In genomic region chr6:66926060-66926459, GRCh38 we compare ENCODE assay signal across 1 cellular context.
TF ChIP-seq lines count a peak whose summit lies in the region.

No MANE protein-coding gene starts in this region.

TF ChIP-seq in HepG2, 621 proteins besides CTCF, POLR2A, EP300 and RAD21 (continued from another document):
- TF ChIP-seq, protein P1, sequence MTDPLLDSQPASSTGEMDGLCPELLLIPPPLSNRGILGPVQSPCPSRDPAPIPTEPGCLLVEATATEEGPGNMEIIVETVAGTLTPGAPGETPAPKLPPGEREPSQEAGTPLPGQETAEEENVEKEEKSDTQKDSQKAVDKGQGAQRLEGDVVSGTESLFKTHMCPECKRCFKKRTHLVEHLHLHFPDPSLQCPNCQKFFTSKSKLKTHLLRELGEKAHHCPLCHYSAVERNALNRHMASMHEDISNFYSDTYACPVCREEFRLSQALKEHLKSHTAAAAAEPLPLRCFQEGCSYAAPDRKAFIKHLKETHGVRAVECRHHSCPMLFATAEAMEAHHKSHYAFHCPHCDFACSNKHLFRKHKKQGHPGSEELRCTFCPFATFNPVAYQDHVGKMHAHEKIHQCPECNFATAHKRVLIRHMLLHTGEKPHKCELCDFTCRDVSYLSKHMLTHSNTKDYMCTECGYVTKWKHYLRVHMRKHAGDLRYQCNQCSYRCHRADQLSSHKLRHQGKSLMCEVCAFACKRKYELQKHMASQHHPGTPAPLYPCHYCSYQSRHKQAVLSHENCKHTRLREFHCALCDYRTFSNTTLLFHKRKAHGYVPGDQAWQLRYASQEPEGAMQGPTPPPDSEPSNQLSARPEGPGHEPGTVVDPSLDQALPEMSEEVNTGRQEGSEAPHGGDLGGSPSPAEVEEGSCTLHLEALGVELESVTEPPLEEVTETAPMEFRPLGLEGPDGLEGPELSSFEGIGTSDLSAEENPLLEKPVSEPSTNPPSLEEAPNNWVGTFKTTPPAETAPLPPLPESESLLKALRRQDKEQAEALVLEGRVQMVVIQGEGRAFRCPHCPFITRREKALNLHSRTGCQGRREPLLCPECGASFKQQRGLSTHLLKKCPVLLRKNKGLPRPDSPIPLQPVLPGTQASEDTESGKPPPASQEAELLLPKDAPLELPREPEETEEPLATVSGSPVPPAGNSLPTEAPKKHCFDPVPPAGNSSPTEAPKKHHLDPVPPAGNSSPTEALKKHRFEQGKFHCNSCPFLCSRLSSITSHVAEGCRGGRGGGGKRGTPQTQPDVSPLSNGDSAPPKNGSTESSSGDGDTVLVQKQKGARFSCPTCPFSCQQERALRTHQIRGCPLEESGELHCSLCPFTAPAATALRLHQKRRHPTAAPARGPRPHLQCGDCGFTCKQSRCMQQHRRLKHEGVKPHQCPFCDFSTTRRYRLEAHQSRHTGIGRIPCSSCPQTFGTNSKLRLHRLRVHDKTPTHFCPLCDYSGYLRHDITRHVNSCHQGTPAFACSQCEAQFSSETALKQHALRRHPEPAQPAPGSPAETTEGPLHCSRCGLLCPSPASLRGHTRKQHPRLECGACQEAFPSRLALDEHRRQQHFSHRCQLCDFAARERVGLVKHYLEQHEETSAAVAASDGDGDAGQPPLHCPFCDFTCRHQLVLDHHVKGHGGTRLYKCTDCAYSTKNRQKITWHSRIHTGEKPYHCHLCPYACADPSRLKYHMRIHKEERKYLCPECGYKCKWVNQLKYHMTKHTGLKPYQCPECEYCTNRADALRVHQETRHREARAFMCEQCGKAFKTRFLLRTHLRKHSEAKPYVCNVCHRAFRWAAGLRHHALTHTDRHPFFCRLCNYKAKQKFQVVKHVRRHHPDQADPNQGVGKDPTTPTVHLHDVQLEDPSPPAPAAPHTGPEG (CRISPR knock-in tag; IDR thresholded peaks at IDR 0.05) = no peak
- no peak for TF ChIP-seq ZSCAN22 (CRISPR knock-in tag; IDR thresholded peaks at IDR 0.05)
- peak; percentile 45; the same call in 1 of the 2 replicates for TF ChIP-seq GABPB1 (CRISPR knock-in tag; IDR thresholded peaks at IDR 0.05)
- TF ChIP-seq PRDM4 (CRISPR knock-in tag; IDR thresholded peaks at IDR 0.05; ENCODE audit: borderline replicate concordance) = no peak
- TF ChIP-seq ZSCAN9 (CRISPR knock-in tag; IDR thresholded peaks at IDR 0.05; ENCODE audit: borderline replicate concordance) = no peak
- 0 out of 2 replicates have a peak, but pooled peaks have one; percentile 21 for TF ChIP-seq ERF (CRISPR knock-in tag; IDR thresholded peaks at IDR 0.05)
- TF ChIP-seq SMC3 (IDR thresholded peaks at IDR 0.05; ENCODE audit: low read length) = peak; percentile 74
- TF ChIP-seq JUND (CRISPR knock-in tag; IDR thresholded peaks at IDR 0.05) = no peak
- TF ChIP-seq NCOR1 (IDR thresholded peaks at IDR 0.05; ENCODE audit: borderline replicate concordance, low read length) = no peak
- TF ChIP-seq GLMP (CRISPR knock-in tag; IDR thresholded peaks at IDR 0.05; ENCODE audit: borderline replicate concordance) = no peak
- peak; percentile 87 for TF ChIP-seq STAG1 (CRISPR knock-in tag; IDR thresholded peaks at IDR 0.05)
- TF ChIP-seq TEAD3 (CRISPR knock-in tag; optimal IDR thresholded peaks at IDR 0.05; ENCODE audit: borderline replicate concordance) = no peak
- TF ChIP-seq LCORL (IDR thresholded peaks at IDR 0.05) = no peak
- TF ChIP-seq LCORL (CRISPR knock-in tag; IDR thresholded peaks at IDR 0.05) = no peak
- TF ChIP-seq, protein P2, sequence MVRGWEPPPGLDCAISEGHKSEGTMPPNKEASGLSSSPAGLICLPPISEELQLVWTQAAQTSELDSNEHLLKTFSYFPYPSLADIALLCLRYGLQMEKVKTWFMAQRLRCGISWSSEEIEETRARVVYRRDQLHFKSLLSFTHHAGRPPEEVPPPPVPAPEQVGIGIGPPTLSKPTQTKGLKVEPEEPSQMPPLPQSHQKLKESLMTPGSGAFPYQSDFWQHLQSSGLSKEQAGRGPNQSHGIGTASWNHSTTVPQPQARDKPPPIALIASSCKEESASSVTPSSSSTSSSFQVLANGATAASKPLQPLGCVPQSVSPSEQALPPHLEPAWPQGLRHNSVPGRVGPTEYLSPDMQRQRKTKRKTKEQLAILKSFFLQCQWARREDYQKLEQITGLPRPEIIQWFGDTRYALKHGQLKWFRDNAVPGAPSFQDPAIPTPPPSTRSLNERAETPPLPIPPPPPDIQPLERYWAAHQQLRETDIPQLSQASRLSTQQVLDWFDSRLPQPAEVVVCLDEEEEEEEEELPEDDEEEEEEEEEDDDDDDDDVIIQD (CRISPR knock-in tag; IDR thresholded peaks at IDR 0.05; ENCODE audit: low read depth) = no peak
- no peak for TF ChIP-seq MTF1 (CRISPR knock-in tag; IDR thresholded peaks at IDR 0.05)
- no peak for TF ChIP-seq ZBTB25 (CRISPR knock-in tag; IDR thresholded peaks at IDR 0.05)
- no peak for TF ChIP-seq ZNF777 (CRISPR knock-in tag; IDR thresholded peaks at IDR 0.05)
- no peak for TF ChIP-seq PHF8 (CRISPR knock-in tag; IDR thresholded peaks at IDR 0.05)
- no peak for TF ChIP-seq ZBTB7B (CRISPR knock-in tag; IDR thresholded peaks at IDR 0.05)
- TF ChIP-seq GPN1 (CRISPR knock-in tag; IDR thresholded peaks at IDR 0.05; ENCODE audit: borderline replicate concordance) = no peak
